Comparison of ENCODE assay signal across 8 cellular contexts in the genomic region with DNA sequence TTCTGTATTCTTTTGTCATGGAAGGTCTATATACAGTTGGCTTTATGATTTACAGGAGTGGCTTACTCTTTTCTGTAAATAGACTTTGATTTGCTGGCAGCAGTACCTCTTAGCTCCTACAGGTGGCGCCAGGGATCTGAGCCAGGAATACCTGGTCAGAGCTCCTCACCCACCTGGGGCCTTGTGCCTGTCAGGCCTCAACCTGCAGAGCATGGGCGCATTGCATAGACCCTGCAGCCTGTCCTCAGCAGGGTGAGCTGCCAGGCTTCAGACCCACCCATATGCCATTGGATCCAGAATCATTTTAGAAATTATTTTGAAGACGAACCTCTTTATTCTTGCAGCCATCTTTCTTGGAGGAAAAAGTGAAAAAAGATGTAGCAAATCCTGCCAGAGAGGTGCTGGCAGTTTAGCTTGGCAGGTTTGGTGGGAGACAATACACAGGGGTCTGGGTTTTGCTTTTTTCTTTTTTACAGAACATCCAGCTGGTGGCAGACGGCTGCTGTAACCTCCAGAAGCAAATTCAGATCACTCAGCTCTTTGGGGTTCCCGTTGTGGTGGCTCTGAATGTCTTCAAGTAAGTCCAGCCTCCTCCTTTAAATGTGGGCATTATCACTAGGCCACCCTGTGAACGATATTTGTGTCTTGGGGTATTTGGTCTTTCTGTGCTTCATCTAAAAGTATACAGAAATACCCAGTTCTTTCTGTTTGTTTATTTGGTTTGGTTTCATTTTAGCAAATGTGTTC.
DNase-seq lines count a peak whose midpoint lies in the region; ATAC-seq lines count a peak whose summit lies in the region.

No MANE protein-coding gene starts in this region.

- CTCF ChIA-PET in T-cell (lab: Charles Lee) = interaction anchor here (0.5 to 4.8 kb wide), 18 partner anchors 9 to 1163 kb away, joined by 3 to 72 read pairs (median 4); no protein-coding TSS in a partner anchor

- H3K9me3 ChIP-seq in skeletal muscle satellite cell (replicated peaks; ENCODE audit: low read length) = no peaks in the 10 kb centered on the region

- H3K27ac Mint-ChIP-seq in T-cell = no peak overlapping the region

- no peaks in the 10 kb centered on the region for H3K27me3 ChIP-seq in skeletal muscle satellite cell (ENCODE audit: control insufficient read depth, insufficient read depth, low read length)

- DNase-seq in DMS 273 treated with DMSO at 0.1 percent for 48 hours (lab: John Stamatoyannopoulos, UW) = peak; percentile 34
- DNase-seq in NAMALWA (ENCODE audit: low spot score) = peak; percentile 74
- DNase-seq in T-cell = peak; percentile 13 to 61 (median 42)
- DNase-seq in amygdala (lab: John Stamatoyannopoulos, UW) = peak in 34 of 56 donors; percentile 1 to 70 (median 30)
- DNase-seq in hypothalamus (lab: John Stamatoyannopoulos, UW) = peak in 37 of 51 donors; percentile 4 to 66 (median 29)

- H3K27me3 Mint-ChIP-seq in T-cell = no peaks in the 10 kb centered on the region

- peaks cover 25% of the 10 kb centered on the region for H3K4me1 ChIP-seq in skeletal muscle satellite cell (ENCODE audit: control insufficient read depth, insufficient read depth, low read length)

- H3K4me1 Mint-ChIP-seq in T-cell = peaks cover 0 to 2% (median 2%) of the 10 kb centered on the region in 3 donors

- POLR2A ChIA-PET in T-cell (lab: Charles Lee) = interaction anchor here in 1 of 2 donors (0.6 to 0.7 kb wide), 2 partner anchors 316 to 320 kb away, joined by 3 to 8 read pairs; no protein-coding TSS in a partner anchor

- H3K4me3 ChIP-seq in skeletal muscle satellite cell (ENCODE audit: low read length) = no peak overlapping the region

- H3K4me2 ChIP-seq in skeletal muscle satellite cell (ENCODE audit: low read length) = no peak overlapping the region

- H3K4me3 Mint-ChIP-seq in T-cell = no peak overlapping the region

- H3K9ac ChIP-seq in skeletal muscle satellite cell (ENCODE audit: low read depth, low read length) = peak overlapping the region; percentile 41

- no peaks in the 10 kb centered on the region for H3K9me3 Mint-ChIP-seq in T-cell

- peaks cover 10% of the 10 kb centered on the region for H3K36me3 Mint-ChIP-seq in T-cell

- peaks cover 33% of the 10 kb centered on the region for H3K36me3 ChIP-seq in skeletal muscle satellite cell (ENCODE audit: insufficient read depth, low read length)

- ATAC-seq in GM21717 (IDR thresholded peaks at IDR 0.05; ENCODE audit: unreplicated experiment) (peak; percentile 79), T-cell (replicated peaks in 1 of 4) (peak; percentile 38 to 75 (median 48)), HG02973 (IDR thresholded peaks at IDR 0.05; ENCODE audit: unreplicated experiment) (no peak)
